Comparison of ENCODE assay signal across 18 cellular contexts in genomic region chr2:15299904-15300528, GRCh38.
A peak's percentile ranks its signal among the peaks of the same experiment; 100 is the strongest.
DNase-seq lines count a peak whose midpoint lies in the region; ATAC-seq and TF ChIP-seq lines count a peak whose summit lies in the region.
"Had no signal": no experiment of that assay in that cellular context is flagged by ENCODE, and none has a peak within 500 bp of the region (broad histone marks: within the 10 kb centered on the region; RNA-seq: fewer than 3 reads in every experiment).

No MANE protein-coding gene starts in this region.

- peaks cover 3% of the 10 kb centered on the region for H3K9me3 ChIP-seq in WERI-Rb-1 (ENCODE audit: severe bottlenecking)
- H3K9me3 ChIP-seq: A549 had no signal

- TF ChIP-seq CTCF in WERI-Rb-1 (IDR thresholded peaks at IDR 0.05; ENCODE audit: low read depth, low read length) = 0 out of 2 replicates have a peak, but pooled peaks have one; percentile 16
- TF ChIP-seq CTCF in endothelial cell (IDR thresholded peaks at IDR 0.05; ENCODE audit: unreplicated experiment) = no peak

- intact Hi-C loops in activated CD4-positive, alpha-beta T cell treated with anti-CD3 and anti-CD28 coated beads, Interleukin-2, amount 10 ng/mL, durations not matched to agents 24 days and 14 days (cut with micrococcal nuclease) = no loop called here

- H3K36me3 Mint-ChIP-seq in activated naive CD8-positive, alpha-beta T cell treated with anti-CD3 and anti-CD28 coated beads, Interleukin-2, amount 10 ng/mL, durations not matched to agents 7 days and 5 days = peaks cover 45% of the 10 kb centered on the region
- peaks cover 62% of the 10 kb centered on the region for H3K36me3 Mint-ChIP-seq in activated naive CD8-positive, alpha-beta T cell treated with anti-CD3 and anti-CD28 coated beads, Interleukin-2, amount 50 U/mL, for 24 hours (ENCODE audit: low read depth)
- H3K36me3 Mint-ChIP-seq in endothelial cell (ENCODE audit: low read depth, unreplicated experiment) = peaks cover 28% of the 10 kb centered on the region
- peaks cover 50% of the 10 kb centered on the region for H3K36me3 Mint-ChIP-seq in stimulated activated effector memory CD8-positive, alpha-beta T cell treated with anti-CD3 and anti-CD28 coated beads, Interleukin-12 subunit alpha, Interleukin-12 subunit beta, amount 100 ng/mL, for 72 hours
- H3K36me3 Mint-ChIP-seq in activated CD4-positive, alpha-beta T cell treated with anti-CD3 and anti-CD28 coated beads, Interleukin-2, amount 10 ng/mL, durations not matched to agents 24 days and 14 days (ENCODE audit: low read depth) = peaks cover 57% of the 10 kb centered on the region

- POLR2A ChIA-PET in activated naive CD8-positive, alpha-beta T cell treated with anti-CD3 and anti-CD28 coated beads, Interleukin-2, amount 10 ng/mL, durations not matched to agents 7 days and 5 days (lab: Charles Lee) = no interaction called here

- H3K9me3 Mint-ChIP-seq in activated naive CD8-positive, alpha-beta T cell treated with anti-CD3 and anti-CD28 coated beads, Interleukin-2, amount 10 ng/mL, durations not matched to agents 7 days and 5 days = peaks cover 2% of the 10 kb centered on the region
- H3K9me3 Mint-ChIP-seq in activated naive CD8-positive, alpha-beta T cell treated with anti-CD3 and anti-CD28 coated beads, Interleukin-2, amount 50 U/mL, for 24 hours = no peaks in the 10 kb centered on the region
- no peaks in the 10 kb centered on the region for H3K9me3 Mint-ChIP-seq in endothelial cell (ENCODE audit: unreplicated experiment)
- H3K9me3 Mint-ChIP-seq in stimulated activated effector memory CD8-positive, alpha-beta T cell treated with anti-CD3 and anti-CD28 coated beads, Interleukin-12 subunit alpha, Interleukin-12 subunit beta, amount 100 ng/mL, for 72 hours = no peaks in the 10 kb centered on the region
- H3K9me3 Mint-ChIP-seq in activated CD4-positive, alpha-beta T cell treated with anti-CD3 and anti-CD28 coated beads, Interleukin-2, amount 10 ng/mL, durations not matched to agents 24 days and 14 days = peaks cover 4% of the 10 kb centered on the region

- H3K27ac ChIP-seq in WERI-Rb-1 = no peak overlapping the region
- H3K27ac ChIP-seq: A549 had no signal

- H3K36me3 ChIP-seq in WERI-Rb-1 = no peaks in the 10 kb centered on the region; the same call in 1 of the 2 replicates

- H3K27ac Mint-ChIP-seq in activated naive CD8-positive, alpha-beta T cell treated with anti-CD3 and anti-CD28 coated beads, Interleukin-2, amount 10 ng/mL, durations not matched to agents 7 days and 5 days = peak overlapping the region; percentile 74
- H3K27ac Mint-ChIP-seq in activated naive CD8-positive, alpha-beta T cell treated with anti-CD3 and anti-CD28 coated beads, Interleukin-2, amount 50 U/mL, for 24 hours = no peak overlapping the region
- peak overlapping the region; percentile 26 for H3K27ac Mint-ChIP-seq in endothelial cell (ENCODE audit: unreplicated experiment)
- H3K27ac Mint-ChIP-seq in stimulated activated effector memory CD8-positive, alpha-beta T cell treated with anti-CD3 and anti-CD28 coated beads, Interleukin-12 subunit alpha, Interleukin-12 subunit beta, amount 100 ng/mL, for 72 hours = peak overlapping the region; percentile 74
- no peak overlapping the region for H3K27ac Mint-ChIP-seq in activated CD4-positive, alpha-beta T cell treated with anti-CD3 and anti-CD28 coated beads, Interleukin-2, amount 10 ng/mL, durations not matched to agents 24 days and 14 days

- H3K4me3 Mint-ChIP-seq in activated naive CD8-positive, alpha-beta T cell treated with anti-CD3 and anti-CD28 coated beads, Interleukin-2, amount 10 ng/mL, durations not matched to agents 7 days and 5 days = peak overlapping the region; percentile 58
- no peak overlapping the region for H3K4me3 Mint-ChIP-seq in activated naive CD8-positive, alpha-beta T cell treated with anti-CD3 and anti-CD28 coated beads, Interleukin-2, amount 50 U/mL, for 24 hours
- H3K4me3 Mint-ChIP-seq in endothelial cell (ENCODE audit: unreplicated experiment) = no peak overlapping the region
- H3K4me3 Mint-ChIP-seq in stimulated activated effector memory CD8-positive, alpha-beta T cell treated with anti-CD3 and anti-CD28 coated beads, Interleukin-12 subunit alpha, Interleukin-12 subunit beta, amount 100 ng/mL, for 72 hours = no peak overlapping the region
- H3K4me3 Mint-ChIP-seq in activated CD4-positive, alpha-beta T cell treated with anti-CD3 and anti-CD28 coated beads, Interleukin-2, amount 10 ng/mL, durations not matched to agents 24 days and 14 days = no peak overlapping the region

- ATAC-seq in activated naive CD8-positive, alpha-beta T cell treated with anti-CD3 and anti-CD28 coated beads, Interleukin-2, amount 10 ng/mL, durations not matched to agents 7 days and 5 days (ENCODE audit: low read depth) = no peak
- ATAC-seq in activated naive CD8-positive, alpha-beta T cell treated with anti-CD3 and anti-CD28 coated beads, Interleukin-2, amount 50 U/mL, for 24 hours = no peak
- no peak for ATAC-seq in stimulated activated effector memory CD8-positive, alpha-beta T cell treated with anti-CD3 and anti-CD28 coated beads, Interleukin-12 subunit alpha, Interleukin-12 subunit beta, amount 100 ng/mL, for 72 hours
- ATAC-seq: A549 had no signal

- peaks cover 20% of the 10 kb centered on the region for H3K4me1 Mint-ChIP-seq in activated naive CD8-positive, alpha-beta T cell treated with anti-CD3 and anti-CD28 coated beads, Interleukin-2, amount 10 ng/mL, durations not matched to agents 7 days and 5 days
- H3K4me1 Mint-ChIP-seq in activated naive CD8-positive, alpha-beta T cell treated with anti-CD3 and anti-CD28 coated beads, Interleukin-2, amount 50 U/mL, for 24 hours = peaks cover 30% of the 10 kb centered on the region
- H3K4me1 Mint-ChIP-seq in endothelial cell (ENCODE audit: unreplicated experiment) = peaks cover 24% of the 10 kb centered on the region
- peaks cover 7% of the 10 kb centered on the region for H3K4me1 Mint-ChIP-seq in stimulated activated effector memory CD8-positive, alpha-beta T cell treated with anti-CD3 and anti-CD28 coated beads, Interleukin-12 subunit alpha, Interleukin-12 subunit beta, amount 100 ng/mL, for 72 hours
- H3K4me1 Mint-ChIP-seq in activated CD4-positive, alpha-beta T cell treated with anti-CD3 and anti-CD28 coated beads, Interleukin-2, amount 10 ng/mL, durations not matched to agents 24 days and 14 days = peaks cover 37% of the 10 kb centered on the region

- DNase-seq in activated naive CD8-positive, alpha-beta T cell treated with anti-CD3 and anti-CD28 coated beads, Interleukin-2, amount 10 ng/mL, durations not matched to agents 7 days and 5 days = no peak
- DNase-seq in activated naive CD8-positive, alpha-beta T cell treated with anti-CD3 and anti-CD28 coated beads, Interleukin-2, amount 50 U/mL, for 24 hours = no peak
- DNase-seq in WERI-Rb-1 (no peak), endothelial cell (ENCODE audit: low spot score) (no peak), NOMO-1 (lab: John Stamatoyannopoulos, UW; ENCODE audit: unreplicated experiment in 2 of 2) (no peak), T1000 (lab: John Stamatoyannopoulos, UW) (no peak)
- DNase-seq in stimulated activated effector memory CD8-positive, alpha-beta T cell treated with anti-CD3 and anti-CD28 coated beads, Interleukin-12 subunit alpha, Interleukin-12 subunit beta, amount 100 ng/mL, for 72 hours (ENCODE audit: low spot score in 2 of 2) = no peak
- no peak for DNase-seq in activated CD4-positive, alpha-beta T cell treated with anti-CD3 and anti-CD28 coated beads, Interleukin-2, amount 10 ng/mL, durations not matched to agents 24 days and 14 days
- DNase-seq: C1 segment of cervical spinal cord; DMS153; HCEC 1CT; NCI-H187 treated with DMSO at 0.1 percent for 48 hours; NCI-H446; NK-92 treated with Interleukin-12 subunit alpha and Interleukin-12 subunit beta, amount 100 ng/mL, for 24 hours; OCI-M1; RPMI8226; SIG-M5 had no signal

- H3K27me3 ChIP-seq in WERI-Rb-1 (ENCODE audit: insufficient read depth, low read depth, severe bottlenecking) = no peaks in the 10 kb centered on the region

- H3K4me3 ChIP-seq in WERI-Rb-1 (ENCODE audit: low read depth, low read length) = no peak overlapping the region
- H3K4me3 ChIP-seq: A549 had no signal

- no peaks in the 10 kb centered on the region for H3K27me3 Mint-ChIP-seq in activated naive CD8-positive, alpha-beta T cell treated with anti-CD3 and anti-CD28 coated beads, Interleukin-2, amount 10 ng/mL, durations not matched to agents 7 days and 5 days
- H3K27me3 Mint-ChIP-seq in activated naive CD8-positive, alpha-beta T cell treated with anti-CD3 and anti-CD28 coated beads, Interleukin-2, amount 50 U/mL, for 24 hours = no peaks in the 10 kb centered on the region
- H3K27me3 Mint-ChIP-seq in endothelial cell (ENCODE audit: unreplicated experiment) = no peaks in the 10 kb centered on the region
- no peaks in the 10 kb centered on the region for H3K27me3 Mint-ChIP-seq in activated CD4-positive, alpha-beta T cell treated with anti-CD3 and anti-CD28 coated beads, Interleukin-2, amount 10 ng/mL, durations not matched to agents 24 days and 14 days

Comparison
In these comparisons a context has a peak if more than half of its experiments do, and no peak if none do; other contexts are left out.
1. H3K27ac Mint-ChIP-seq: peak in activated naive CD8-positive, alpha-beta T cell treated with anti-CD3 and anti-CD28 coated beads, Interleukin-2, amount 10 ng/mL, durations not matched to agents 7 days and 5 days (single experiment), endothelial cell (single experiment) and stimulated activated effector memory CD8-positive, alpha-beta T cell treated with anti-CD3 and anti-CD28 coated beads, Interleukin-12 subunit alpha, Interleukin-12 subunit beta, amount 100 ng/mL, for 72 hours (single experiment); none in activated naive CD8-positive, alpha-beta T cell treated with anti-CD3 and anti-CD28 coated beads, Interleukin-2, amount 50 U/mL, for 24 hours (single experiment) and activated CD4-positive, alpha-beta T cell treated with anti-CD3 and anti-CD28 coated beads, Interleukin-2, amount 10 ng/mL, durations not matched to agents 24 days and 14 days (single experiment).